Comparison of ENCODE assay signal across 11 cellular contexts in genomic region chr19:44757057-44757734, GRCh38. TPM values are rescaled to one million over a fixed set of nuclear protein-coding genes. Genes with fewer than 3 reads are reported as not detected.
DNase-seq lines count a peak whose midpoint lies in the region; ATAC-seq and TF ChIP-seq lines count a peak whose summit lies in the region.
"Had no signal": no experiment of that assay in that cellular context is flagged by ENCODE, and none has a peak within 500 bp of the region (broad histone marks: within the 10 kb centered on the region; RNA-seq: fewer than 3 reads in every experiment).

No MANE protein-coding gene starts in this region.

- H3K9me3 Mint-ChIP-seq in osteocyte (ENCODE audit: unreplicated experiment) (no peaks in the 10 kb centered on the region), CD14-positive monocyte (peaks cover 0 to 2% (median 0%) of the 10 kb centered on the region in 7 donors)

- peak; percentile 66 for ATAC-seq in left ventricle myocardium superior

- peak overlapping the region; percentile 55 for H3K27ac ChIP-seq in angular gyrus (ENCODE audit: low read depth, low read length)

- H3K27ac Mint-ChIP-seq in osteocyte (ENCODE audit: unreplicated experiment): peak overlapping the region; percentile 68
- H3K27ac Mint-ChIP-seq in CD14-positive monocyte: peak overlapping the region in 1 of 7 donors; percentile 40

- no peaks in the 10 kb centered on the region for H3K27me3 Mint-ChIP-seq in osteocyte (ENCODE audit: unreplicated experiment)
- peaks cover 0 to 3% (median 1%) of the 10 kb centered on the region in 3 donors for H3K27me3 Mint-ChIP-seq in CD14-positive monocyte (ENCODE audit: low read depth in 3 of 3)
- H3K27me3 Mint-ChIP-seq: activated naive CD8-positive, alpha-beta T cell treated with anti-CD3 and anti-CD28 coated beads, Interleukin-2, amount 10 ng/mL, durations not matched to agents 7 days and 5 days had no signal

- H3K4me3 Mint-ChIP-seq in osteocyte (ENCODE audit: unreplicated experiment) (peak overlapping the region; percentile 66), CD14-positive monocyte (no peak overlapping the region)
- H3K4me3 Mint-ChIP-seq: activated naive CD8-positive, alpha-beta T cell treated with anti-CD3 and anti-CD28 coated beads, Interleukin-2, amount 10 ng/mL, durations not matched to agents 7 days and 5 days had no signal

- no peak for TF ChIP-seq CTCF in osteocyte (IDR thresholded peaks at IDR 0.05)
- no peak for TF ChIP-seq CTCF in CD14-positive monocyte (IDR thresholded peaks at IDR 0.05)

- peaks cover 62% of the 10 kb centered on the region for H3K4me1 Mint-ChIP-seq in osteocyte (ENCODE audit: unreplicated experiment)
- H3K4me1 Mint-ChIP-seq in CD14-positive monocyte: peaks cover 51% of the 10 kb centered on the region

- intact Hi-C loops in left ventricle myocardium superior (cut with micrococcal nuclease): no loop called here
- intact Hi-C loops in CD14-positive monocyte (cut with micrococcal nuclease): no loop called here

- DNase-seq in AG08396 (ENCODE audit: low spot score) (peak; percentile 72), left ventricle myocardium superior (peak; percentile 83), osteocyte (ENCODE audit: extremely low spot score, unreplicated experiment) (no peak), CD14-positive monocyte (ENCODE audit: low spot score) (no peak), HT-29 (ENCODE audit: low spot score) (no peak), COLO668 (lab: John Stamatoyannopoulos, UW; ENCODE audit: unreplicated experiment) (no peak)
- no peak for DNase-seq in stimulated activated CD4-positive, alpha-beta T cell treated with anti-CD3 and anti-CD28 coated beads, Interleukin-4, amount 100 ng/mL, for 1 hour
- DNase-seq: activated naive CD8-positive, alpha-beta T cell treated with anti-CD3 and anti-CD28 coated beads, Interleukin-2, amount 10 ng/mL, durations not matched to agents 7 days and 5 days; CD8-positive, alpha-beta memory T cell had no signal

- peaks cover 12% of the 10 kb centered on the region for H3K36me3 Mint-ChIP-seq in osteocyte (ENCODE audit: unreplicated experiment)
- peaks cover 67 to 84% of the 10 kb centered on the region in 2 donors for H3K36me3 Mint-ChIP-seq in CD14-positive monocyte

RNA-seq across cellular contexts. Expression of gene BCL3, which starts 8.7 kb away (rescaled TPM):
- total RNA-seq in left ventricle myocardium superior (14.5 TPM), osteocyte (12.7 and 15.3 TPM in 2 replicates)
- 10 to 100 TPM; 18.7 to 23.1 TPM for polyA plus RNA-seq in CD14-positive monocyte
- total RNA-seq in HT-29 (2014; rRNA removed; shearing (Covaris generic)): 39.1 and 50.6 TPM in 2 replicates

RNA-seq across cellular contexts. Expression of gene CBLC, which starts 20.5 kb away (rescaled TPM):
- total RNA-seq in left ventricle myocardium superior: not detected
- total RNA-seq in osteocyte: not detected in 2 replicates
- polyA plus RNA-seq in CD14-positive monocyte: not detected
- 79.7 and 93.2 TPM in 2 replicates for total RNA-seq in HT-29 (2014; rRNA removed; shearing (Covaris generic))
- total RNA-seq: activated naive CD8-positive, alpha-beta T cell treated with anti-CD3 and anti-CD28 coated beads, Interleukin-2, amount 10 ng/mL, durations not matched to agents 7 days and 5 days; CD8-positive, alpha-beta memory T cell; T-helper 1 cell treated with Interleukin-12 subunit alpha and Interleukin-12 subunit beta and Interleukin-4 antibody, amounts not matched to agents 30 ng/mL and 1 ng/mL, for 36 hours had no signal
- polyA plus RNA-seq: CD8-positive, alpha-beta memory T cell had no signal

RNA-seq across cellular contexts. Expression of gene BCAM, which starts 51.7 kb away (rescaled TPM):
- total RNA-seq in left ventricle myocardium superior (85.5 TPM), osteocyte (8.8 and 9.9 TPM in 2 replicates)
- not detected for polyA plus RNA-seq in CD14-positive monocyte
- total RNA-seq in HT-29 (2014; rRNA removed; shearing (Covaris generic)): 150 and 201 TPM in 2 replicates
- total RNA-seq: activated naive CD8-positive, alpha-beta T cell treated with anti-CD3 and anti-CD28 coated beads, Interleukin-2, amount 10 ng/mL, durations not matched to agents 7 days and 5 days; CD8-positive, alpha-beta memory T cell; T-helper 1 cell treated with Interleukin-12 subunit alpha and Interleukin-12 subunit beta and Interleukin-4 antibody, amounts not matched to agents 30 ng/mL and 1 ng/mL, for 36 hours had no signal
- polyA plus RNA-seq: CD8-positive, alpha-beta memory T cell had no signal

RNA-seq across cellular contexts. Expression of gene CEACAM16, which starts 58.2 kb away (rescaled TPM):
- not detected for total RNA-seq in left ventricle myocardium superior
- total RNA-seq in osteocyte: not detected in 2 replicates
- polyA plus RNA-seq in CD14-positive monocyte: not detected
- not detected in 2 replicates for total RNA-seq in HT-29 (2014; rRNA removed; shearing (Covaris generic))
- total RNA-seq: activated naive CD8-positive, alpha-beta T cell treated with anti-CD3 and anti-CD28 coated beads, Interleukin-2, amount 10 ng/mL, durations not matched to agents 7 days and 5 days; CD8-positive, alpha-beta memory T cell; T-helper 1 cell treated with Interleukin-12 subunit alpha and Interleukin-12 subunit beta and Interleukin-4 antibody, amounts not matched to agents 30 ng/mL and 1 ng/mL, for 36 hours had no signal
- polyA plus RNA-seq: CD8-positive, alpha-beta memory T cell had no signal

Comparison
In these comparisons a context has a peak if more than half of its experiments do, and no peak if none do; other contexts are left out.
1. DNase-seq: peak in AG08396 (single experiment) and left ventricle myocardium superior (single experiment); none in osteocyte (single experiment), CD14-positive monocyte (single experiment), HT-29 (single experiment), COLO668 (single experiment) and stimulated activated CD4-positive, alpha-beta T cell treated with anti-CD3 and anti-CD28 coated beads, Interleukin-4, amount 100 ng/mL, for 1 hour (single experiment).
2. RNA of gene CBLC, which starts 20.5 kb away (total RNA-seq): 79.7 to 93.2 TPM in HT-29; not detected in left ventricle myocardium superior (single experiment) and not detected in osteocyte; every median in the first group is over 10 times any median in the second.